In genomic region chr9:114390952-114391351, GRCh38 we compare ENCODE assay signal across 11 cellular contexts. TPM values are rescaled to one million over a fixed set of nuclear protein-coding genes. Genes with fewer than 3 reads are reported as not detected.
DNase-seq lines count a peak whose midpoint lies in the region; ATAC-seq, FAIRE-seq and TF ChIP-seq lines count a peak whose summit lies in the region.
"Had no signal": no experiment of that assay in that cellular context is flagged by ENCODE, and none has a peak within 500 bp of the region (broad histone marks: within the 10 kb centered on the region; RNA-seq: fewer than 3 reads in every experiment).

No MANE protein-coding gene starts in this region.

- intact Hi-C loops in activated B cell treated with CpG ODN at 0.5 μM for 24 hours (cut with micrococcal nuclease): loop anchor here (10.0 kb wide), 1 partner anchor 504 kb away; no protein-coding TSS in a partner anchor
- intact Hi-C loops in lower lobe of right lung (cut with DNase I): no loop called here

- H3K27ac ChIP-seq in BLaER1 treated with 17β-estradiol and CSF1 and Interleukin-3, amounts not matched to agents 10 nM and 100 nM: peak overlapping the region in 7 of 11 experiments; percentile 90 to 98 (median 96); a peak in 12 of 22 replicates
- H3K27ac ChIP-seq in lower lobe of right lung: no peak overlapping the region
- H3K27ac ChIP-seq: colonic mucosa had no signal

- no peaks in the 10 kb centered on the region for H3K27me3 Mint-ChIP-seq in activated B cell treated with CpG ODN at 0.5 μM for 24 hours
- H3K27me3 Mint-ChIP-seq in naive B cell: no peaks in the 10 kb centered on the region

- H3K9me3 Mint-ChIP-seq in activated B cell treated with CpG ODN at 0.5 μM for 24 hours: no peaks in the 10 kb centered on the region
- H3K9me3 Mint-ChIP-seq in naive B cell: no peaks in the 10 kb centered on the region

- H3K4me3 Mint-ChIP-seq in activated B cell treated with CpG ODN at 0.5 μM for 24 hours (peak overlapping the region; percentile 97), naive B cell (peak overlapping the region; percentile 56 to 99 (median 96))

- H4K20me1 ChIP-seq in BLaER1 treated with 17β-estradiol and CSF1 and Interleukin-3, amounts not matched to agents 10 nM and 100 nM: peaks cover 0 to 29% (median 6%) of the 10 kb centered on the region in 11 experiments; a peak in 10 of 22 replicates

- peak; percentile 31 for FAIRE-seq in GM12891 (lab: Jason Lieb, UNC)

- 0 out of 20 replicates have a peak overlapping the region, but pooled peaks of 1 of the 10 experiments have one; percentile 92 for H3K4me3 ChIP-seq in BLaER1 treated with 17β-estradiol and CSF1 and Interleukin-3, amounts not matched to agents 10 nM and 100 nM
- no peak overlapping the region for H3K4me3 ChIP-seq in lower lobe of right lung
- H3K4me3 ChIP-seq: colonic mucosa had no signal

- H3K4me1 Mint-ChIP-seq in activated B cell treated with CpG ODN at 0.5 μM for 24 hours (peaks cover 90% of the 10 kb centered on the region), naive B cell (peaks cover 81 to 86% (median 84%) of the 10 kb centered on the region in 3 donors)

- TF ChIP-seq POLR2A in GM12891 (IDR thresholded peaks at IDR 0.05; ENCODE audit: low read depth, low read length): no peak

- peak overlapping the region in 10 of 11 experiments; percentile 94 to 99 (median 98); a peak in 19 of 22 replicates for H3K4me2 ChIP-seq in BLaER1 treated with 17β-estradiol and CSF1 and Interleukin-3, amounts not matched to agents 10 nM and 100 nM

- no peaks in the 10 kb centered on the region for H3K27me3 ChIP-seq in BLaER1 treated with 17β-estradiol and CSF1 and Interleukin-3, amounts not matched to agents 10 nM and 100 nM
- H3K27me3 ChIP-seq in lower lobe of right lung (ENCODE audit: low read depth): no peaks in the 10 kb centered on the region
- H3K27me3 ChIP-seq: colonic mucosa had no signal

- peaks cover 0 to 45% (median 7%) of the 10 kb centered on the region in 11 experiments; a peak in 8 of 22 replicates for H3K36me3 ChIP-seq in BLaER1 treated with 17β-estradiol and CSF1 and Interleukin-3, amounts not matched to agents 10 nM and 100 nM
- no peaks in the 10 kb centered on the region for H3K36me3 ChIP-seq in lower lobe of right lung
- H3K36me3 ChIP-seq: colonic mucosa had no signal

- H3K4me1 ChIP-seq in BLaER1 treated with 17β-estradiol and CSF1 and Interleukin-3, amounts not matched to agents 10 nM and 100 nM: peaks cover 70 to 80% (median 78%) of the 10 kb centered on the region in 10 experiments
- H3K4me1 ChIP-seq in lower lobe of right lung: peaks cover 100% of the 10 kb centered on the region

- H3K27ac Mint-ChIP-seq in activated B cell treated with CpG ODN at 0.5 μM for 24 hours: peak overlapping the region; percentile 93
- H3K27ac Mint-ChIP-seq in naive B cell: peak overlapping the region; percentile 70 to 99 (median 90)

- ATAC-seq in activated B cell treated with CpG ODN at 0.5 μM for 24 hours (ENCODE audit: low read depth) (peak; percentile 16), naive B cell (ENCODE audit: low read depth in 2 of 2) (no peak), lower lobe of right lung (no peak), GM19324 (IDR thresholded peaks at IDR 0.05; ENCODE audit: low FRiP score, unreplicated experiment) (no peak)

- CTCF ChIA-PET in activated B cell treated with CpG ODN at 0.5 μM for 24 hours (lab: Charles Lee): interaction anchor here (0.7 to 3.8 kb wide), 9 partner anchors 15 to 201 kb away, joined by 3 to 13 read pairs (median 5); no protein-coding TSS in a partner anchor

- DNase-seq in GM12891 (ENCODE audit: insufficient read length, low spot score) (no peak), activated B cell treated with CpG ODN at 0.5 μM for 24 hours (no peak), naive B cell (no peak), lower lobe of right lung (no peak), C1 segment of cervical spinal cord (lab: John Stamatoyannopoulos, UW) (no peak)
- no peak for DNase-seq in activated effector memory CD4-positive, alpha-beta T cell treated with Interleukin-2 at 50 U/mL for 16 hours
- DNase-seq: activated effector memory CD4-positive, alpha-beta T cell treated with anti-CD3 and anti-CD28 coated beads, Interleukin-2, amount 50 U/mL, for 16 hours; colonic mucosa; stimulated activated CD4-positive, alpha-beta T cell treated with anti-CD3 and anti-CD28 coated beads, Interleukin-4, amount 100 ng/mL, for 1 hour had no signal

- no peaks in the 10 kb centered on the region for H3K9me3 ChIP-seq in BLaER1 treated with 17β-estradiol and CSF1 and Interleukin-3, amounts not matched to agents 10 nM and 100 nM (replicated peaks in 1 of 11)
- H3K9me3 ChIP-seq in lower lobe of right lung: no peaks in the 10 kb centered on the region
- H3K9me3 ChIP-seq: colonic mucosa had no signal

- peak overlapping the region in 10 of 11 experiments; percentile 11 to 99 (median 96); a peak in 13 of 22 replicates for H3K9ac ChIP-seq in BLaER1 treated with 17β-estradiol and CSF1 and Interleukin-3, amounts not matched to agents 10 nM and 100 nM

- POLR2A ChIA-PET in activated B cell treated with CpG ODN at 0.5 μM for 24 hours (lab: Charles Lee): interaction anchor here (1.5 to 23.4 kb wide), 5 partner anchors 14 to 197 kb away, joined by 3 to 913 read pairs (median 14); partner anchors contain the start of gene ATP6V1G1

- peaks cover 78% of the 10 kb centered on the region for H3K36me3 Mint-ChIP-seq in activated B cell treated with CpG ODN at 0.5 μM for 24 hours (ENCODE audit: low read depth)
- H3K36me3 Mint-ChIP-seq in naive B cell: peaks cover 0 to 20% of the 10 kb centered on the region in 2 donors

- TF ChIP-seq CTCF in activated B cell treated with CpG ODN at 0.5 μM for 24 hours (IDR thresholded peaks at IDR 0.05) (no peak), lower lobe of right lung (IDR thresholded peaks at IDR 0.05) (no peak)

TF ChIP-seq in GM12891, 5 proteins besides CTCF, POLR2A, EP300 and RAD21:
- no peak for TF ChIP-seq POLR2AphosphoS5 (IDR thresholded peaks at IDR 0.05; ENCODE audit: low read depth, low read length)
- no peak for TF ChIP-seq TAF1 (IDR thresholded peaks at IDR 0.05; ENCODE audit: low read depth, low read length)
- no peak for TF ChIP-seq SPI1 (IDR thresholded peaks at IDR 0.05; ENCODE audit: low read depth, low read length)

RNA-seq across cellular contexts. Expression of gene AKNA, which starts 3.2 kb away (rescaled TPM):
- 46.5 TPM for polyA plus RNA-seq in GM12891 (2012; ENCODE audit: low read depth, missing spikeins)
- 283 and 322 TPM in 2 replicates for total RNA-seq in activated B cell treated with CpG ODN at 0.5 μM for 24 hours
- 10 to 100 TPM in 5 of 6 donors, under 1 TPM in 1; 0.78 to 34.1 (median 13.7) TPM for polyA plus RNA-seq in naive B cell (ENCODE audit: low read depth in 6 of 6)
- total RNA-seq in lower lobe of right lung: 66.9 TPM
